8 cellular contexts compared by ENCODE assay signal in genomic region chr1:192808588-192809285, GRCh38. TPM values are rescaled to one million over a fixed set of nuclear protein-coding genes. Genes with fewer than 3 reads are reported as not detected.
A peak's percentile ranks its signal among the peaks of the same experiment; 100 is the strongest.
DNase-seq lines count a peak whose midpoint lies in the region; ATAC-seq and TF ChIP-seq lines count a peak whose summit lies in the region.

Gene RGS2 (plus strand): TSS chr1:192809039. CDS start chr1:192809072, 33 bp downstream.

- H3K4me1 ChIP-seq in BLaER1 treated with 17β-estradiol and CSF1 and Interleukin-3, amounts not matched to agents 10 nM and 100 nM = peaks cover 46 to 62% (median 54%) of the 10 kb centered on the region in 10 experiments
- peaks cover 0 to 11% (median 6%) of the 10 kb centered on the region in 4 donors for H3K4me1 ChIP-seq in liver (ENCODE audit: control insufficient read depth in 4 of 4, insufficient read depth in 4 of 4, low read length in 3 of 4)

- H3K4me3 ChIP-seq in BLaER1 treated with 17β-estradiol and CSF1 and Interleukin-3, amounts not matched to agents 10 nM and 100 nM = peak within 1 kb of the TSS; percentile 64 to 85 (median 80)
- peak within 1 kb of the TSS; percentile 71 to 80 (median 75) for H3K4me3 ChIP-seq in liver (ENCODE audit: low read depth in 1 of 3, low read length in 3 of 3)

- peak within 1 kb of the TSS; percentile 86 to 97 (median 91) for H3K4me2 ChIP-seq in BLaER1 treated with 17β-estradiol and CSF1 and Interleukin-3, amounts not matched to agents 10 nM and 100 nM

- no peaks in the 10 kb centered on the region for H3K9me3 ChIP-seq in BLaER1 treated with 17β-estradiol and CSF1 and Interleukin-3, amounts not matched to agents 10 nM and 100 nM (replicated peaks in 1 of 11)
- no peaks in the 10 kb centered on the region for H3K9me3 ChIP-seq in liver (ENCODE audit: control insufficient read depth in 4 of 4, low read length in 3 of 4)

- H3K27ac ChIP-seq in BLaER1 treated with 17β-estradiol and CSF1 and Interleukin-3, amounts not matched to agents 10 nM and 100 nM = peak within 1 kb of the TSS; percentile 81 to 94 (median 87)
- peak within 1 kb of the TSS; percentile 83 to 89 for H3K27ac ChIP-seq in liver (ENCODE audit: low read depth in 1 of 2, low read length in 2 of 2)

- H3K27ac Mint-ChIP-seq in dendritic cell treated with granulocyte-macrophage colony-stimulating factor and Interleukin-4, amounts not matched to agents 40 ng/mL and 50 ng/mL, for 4 days = peak within 1 kb of the TSS; percentile 90

- TF ChIP-seq RAD21 in liver (IDR thresholded peaks at IDR 0.05) = peak; percentile 49 to 64

- peak within 1 kb of the TSS; percentile 79 to 94 (median 89) for H3K9ac ChIP-seq in BLaER1 treated with 17β-estradiol and CSF1 and Interleukin-3, amounts not matched to agents 10 nM and 100 nM
- H3K9ac ChIP-seq in liver (ENCODE audit: low read depth in 1 of 2, low read length in 2 of 2) = peak within 1 kb of the TSS; percentile 33 to 78

- DNase-seq in NCI-H524 treated with DMSO at 0.1 percent for 48 hours (lab: John Stamatoyannopoulos, UW) = peak; percentile 75
- peak; percentile 87 for DNase-seq in activated CD4-positive, alpha-beta T cell treated with anti-CD3 and anti-CD28 coated beads, Interleukin-2, amount 50 U/mL, for 1 hour
- peak; percentile 85 for DNase-seq in stimulated activated CD4-positive, alpha-beta T cell treated with anti-CD3 and anti-CD28 coated beads, Interleukin-4, amount 100 ng/mL, for 1 hour

- peaks cover 45% of the 10 kb centered on the region for H3K4me1 Mint-ChIP-seq in dendritic cell treated with granulocyte-macrophage colony-stimulating factor and Interleukin-4, amounts not matched to agents 40 ng/mL and 50 ng/mL, for 4 days (ENCODE audit: low read depth)

- H3K27me3 Mint-ChIP-seq in dendritic cell treated with granulocyte-macrophage colony-stimulating factor and Interleukin-4, amounts not matched to agents 40 ng/mL and 50 ng/mL, for 4 days = no peaks in the 10 kb centered on the region

- no peaks in the 10 kb centered on the region for H3K9me3 Mint-ChIP-seq in dendritic cell treated with granulocyte-macrophage colony-stimulating factor and Interleukin-4, amounts not matched to agents 40 ng/mL and 50 ng/mL, for 4 days

- peaks cover 16 to 23% (median 19%) of the 10 kb centered on the region in 11 experiments; a peak in 21 of 22 replicates for H3K36me3 ChIP-seq in BLaER1 treated with 17β-estradiol and CSF1 and Interleukin-3, amounts not matched to agents 10 nM and 100 nM
- no peaks in the 10 kb centered on the region for H3K36me3 ChIP-seq in liver (ENCODE audit: control insufficient read depth in 4 of 4, insufficient read depth in 3 of 4, low read depth in 1 of 4, low read length in 3 of 4)

- ATAC-seq in GM19324 (IDR thresholded peaks at IDR 0.05; ENCODE audit: low FRiP score, unreplicated experiment) (peak; percentile 94), HG03460 (IDR thresholded peaks at IDR 0.05; ENCODE audit: unreplicated experiment) (peak; percentile 82)

- under 1% methylated on average over 66 of the region's 66 CpGs for WGBS in liver

- intact Hi-C loops in dendritic cell treated with granulocyte-macrophage colony-stimulating factor and Interleukin-4, amounts not matched to agents 40 ng/mL and 50 ng/mL, for 4 days (cut with micrococcal nuclease) = loop anchor here (5.0 to 10.0 kb wide), 2 partner anchors 129 to 654 kb away; partner anchors contain the start of gene RGS18

- H3K27me3 ChIP-seq in BLaER1 treated with 17β-estradiol and CSF1 and Interleukin-3, amounts not matched to agents 10 nM and 100 nM = peaks cover 0 to 3% (median 0%) of the 10 kb centered on the region in 11 experiments; a peak in 1 of 22 replicates
- no peaks in the 10 kb centered on the region for H3K27me3 ChIP-seq in liver (ENCODE audit: control insufficient read depth in 4 of 4, insufficient read depth in 4 of 4, low read length in 3 of 4)

- peak within 1 kb of the TSS; percentile 93 for H3K4me3 Mint-ChIP-seq in dendritic cell treated with granulocyte-macrophage colony-stimulating factor and Interleukin-4, amounts not matched to agents 40 ng/mL and 50 ng/mL, for 4 days

- no peak for TF ChIP-seq CTCF in liver (IDR thresholded peaks at IDR 0.05; ENCODE audit: low read depth, low read length, missing input control)

- H3K36me3 Mint-ChIP-seq in dendritic cell treated with granulocyte-macrophage colony-stimulating factor and Interleukin-4, amounts not matched to agents 40 ng/mL and 50 ng/mL, for 4 days (ENCODE audit: low read depth) = peaks cover 29% of the 10 kb centered on the region

- peaks cover 11 to 35% (median 19%) of the 10 kb centered on the region in 11 experiments; a peak in 19 of 22 replicates for H4K20me1 ChIP-seq in BLaER1 treated with 17β-estradiol and CSF1 and Interleukin-3, amounts not matched to agents 10 nM and 100 nM

TF ChIP-seq in liver, 16 proteins besides CTCF, POLR2A, EP300 and RAD21:
- no peak for TF ChIP-seq MAX (IDR thresholded peaks at IDR 0.05)
- no peak for TF ChIP-seq HNF4G (IDR thresholded peaks at IDR 0.05)
- peak; percentile 59 for TF ChIP-seq SP1 (IDR thresholded peaks at IDR 0.05)
- TF ChIP-seq REST (IDR thresholded peaks at IDR 0.05) = peak; percentile 72
- TF ChIP-seq YY1 (IDR thresholded peaks at IDR 0.05) = peak; percentile 66
- no peak for TF ChIP-seq FOXA2 (IDR thresholded peaks at IDR 0.05)
- no peak for TF ChIP-seq FOXA1 (IDR thresholded peaks at IDR 0.05)
- TF ChIP-seq JUND (IDR thresholded peaks at IDR 0.05) = no peak
- no peak for TF ChIP-seq RXRA (IDR thresholded peaks at IDR 0.05)
- TF ChIP-seq, protein P1, sequence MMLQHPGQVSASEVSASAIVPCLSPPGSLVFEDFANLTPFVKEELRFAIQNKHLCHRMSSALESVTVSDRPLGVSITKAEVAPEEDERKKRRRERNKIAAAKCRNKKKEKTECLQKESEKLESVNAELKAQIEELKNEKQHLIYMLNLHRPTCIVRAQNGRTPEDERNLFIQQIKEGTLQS (IDR thresholded peaks at IDR 0.05) = no peak
- TF ChIP-seq NR2F2 (IDR thresholded peaks at IDR 0.05) = no peak
- TF ChIP-seq GABPA (IDR thresholded peaks at IDR 0.05 in 1 of 2, conservative IDR thresholded peaks at IDR 0.05 in 1 of 2) = no peak
- TF ChIP-seq, protein P2, sequence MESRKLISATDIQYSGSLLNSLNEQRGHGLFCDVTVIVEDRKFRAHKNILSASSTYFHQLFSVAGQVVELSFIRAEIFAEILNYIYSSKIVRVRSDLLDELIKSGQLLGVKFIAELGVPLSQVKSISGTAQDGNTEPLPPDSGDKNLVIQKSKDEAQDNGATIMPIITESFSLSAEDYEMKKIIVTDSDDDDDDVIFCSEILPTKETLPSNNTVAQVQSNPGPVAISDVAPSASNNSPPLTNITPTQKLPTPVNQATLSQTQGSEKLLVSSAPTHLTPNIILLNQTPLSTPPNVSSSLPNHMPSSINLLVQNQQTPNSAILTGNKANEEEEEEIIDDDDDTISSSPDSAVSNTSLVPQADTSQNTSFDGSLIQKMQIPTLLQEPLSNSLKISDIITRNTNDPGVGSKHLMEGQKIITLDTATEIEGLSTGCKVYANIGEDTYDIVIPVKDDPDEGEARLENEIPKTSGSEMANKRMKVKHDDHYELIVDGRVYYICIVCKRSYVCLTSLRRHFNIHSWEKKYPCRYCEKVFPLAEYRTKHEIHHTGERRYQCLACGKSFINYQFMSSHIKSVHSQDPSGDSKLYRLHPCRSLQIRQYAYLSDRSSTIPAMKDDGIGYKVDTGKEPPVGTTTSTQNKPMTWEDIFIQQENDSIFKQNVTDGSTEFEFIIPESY (IDR thresholded peaks at IDR 0.05) = no peak
- TF ChIP-seq HNF4A (conservative IDR thresholded peaks at IDR 0.05) = no peak
- peak; percentile 91 for TF ChIP-seq TAF1 (conservative IDR thresholded peaks at IDR 0.05)
- TF ChIP-seq EGR1 (IDR thresholded peaks at IDR 0.05; ENCODE audit: low read depth in 2 of 2) = no peak
TF ChIP-seq in liver: peak in this region for 4.

RNA-seq across cellular contexts. Expression of gene RGS2, which starts in this region (rescaled TPM):
- 1 to 10 TPM; 2.6 to 4.9 TPM for total RNA-seq in liver
- polyA plus RNA-seq in liver = 1 to 10 TPM; 3.9 to 10.0 TPM

Comparison
In these comparisons a context has a peak if more than half of its experiments do, and no peak if none do; other contexts are left out.
1. Peak in every context shown above with its lines: DNase-seq, ATAC-seq, H3K4me3 ChIP-seq and H3K27ac ChIP-seq.